3 cellular contexts compared by ENCODE assay signal in genomic region chr2:219395056-219395455, GRCh38. TPM values are rescaled to one million over a fixed set of nuclear protein-coding genes. Genes with fewer than 3 reads are reported as not detected.
"Had no signal": no experiment of that assay in that cellular context is flagged by ENCODE, and none has a peak within 500 bp of the region (broad histone marks: within the 10 kb centered on the region; RNA-seq: fewer than 3 reads in every experiment).

No MANE protein-coding gene starts in this region.

RNA-seq across cellular contexts. Expression of gene DES, which starts 23.1 kb away (rescaled TPM):
- total RNA-seq: HepG2, HT-29, HT1080 had no signal
